27 cellular contexts compared by ENCODE assay signal in the genomic region with DNA sequence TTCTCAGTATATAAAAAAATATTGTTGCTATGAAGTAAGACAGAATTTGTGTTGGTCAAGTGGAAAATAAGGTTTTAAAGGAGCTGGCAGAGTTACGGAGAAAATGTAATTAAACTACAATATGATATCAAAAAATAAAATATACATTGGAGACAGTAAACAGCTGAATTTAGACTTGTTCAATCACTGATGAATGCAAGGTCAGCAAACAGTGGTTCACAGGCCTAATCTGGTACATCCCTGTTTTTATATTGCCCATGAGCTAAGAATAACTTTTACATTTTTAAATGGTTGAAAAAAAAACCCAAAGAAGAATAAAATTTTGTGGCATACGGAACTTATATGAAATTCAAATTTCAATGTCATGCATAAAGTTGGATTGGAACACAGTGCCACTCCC.
"Had no signal": no experiment of that assay in that cellular context is flagged by ENCODE, and none has a peak within 500 bp of the region (broad histone marks: within the 10 kb centered on the region; RNA-seq: fewer than 3 reads in every experiment).

No MANE protein-coding gene starts in this region.

- H3K9me3 ChIP-seq: colonic mucosa, esophagus muscularis mucosa, esophagus squamous epithelium, gastrocnemius medialis, gastroesophageal sphincter, heart left ventricle, heart right ventricle had no signal

- H3K4me3 ChIP-seq: colonic mucosa, coronary artery, dorsolateral prefrontal cortex, esophagus muscularis mucosa, esophagus squamous epithelium, gastrocnemius medialis, gastroesophageal sphincter, heart left ventricle, heart right ventricle had no signal

- DNase-seq: colonic mucosa; cortex of kidney; dermis blood vessel endothelial cell; dorsolateral prefrontal cortex; effector CD4-positive, alpha-beta T cell; effector CD8-positive, alpha-beta T cell; effector memory CD4-positive, alpha-beta T cell; effector memory CD8-positive, alpha-beta T cell; endodermal cell; erythroblast; esophagus squamous epithelium; foreskin fibroblast; foreskin keratinocyte; foreskin melanocyte; gastrocnemius medialis; glutamatergic neuron; head of caudate nucleus; heart left ventricle; heart right ventricle had no signal

- H3K27me3 ChIP-seq: colonic mucosa, dorsolateral prefrontal cortex, esophagus muscularis mucosa, esophagus squamous epithelium, foreskin keratinocyte, gastrocnemius medialis, gastroesophageal sphincter, heart left ventricle, heart right ventricle had no signal

- H3K36me3 ChIP-seq: colonic mucosa, esophagus muscularis mucosa, esophagus squamous epithelium, gastrocnemius medialis, gastroesophageal sphincter, heart left ventricle, heart right ventricle had no signal

- FAIRE-seq: endometrium, endothelial cell of umbilical vein, frontal cortex had no signal

- ATAC-seq: effector memory CD8-positive, alpha-beta T cell; esophagus mucosa; foreskin keratinocyte; gastrocnemius medialis; gastroesophageal sphincter; heart left ventricle; heart right ventricle had no signal

- H3K4me1 ChIP-seq: gastrocnemius medialis, gastroesophageal sphincter had no signal

- H3K27ac ChIP-seq: colonic mucosa, coronary artery, dorsolateral prefrontal cortex, epithelial cell of prostate, esophagus muscularis mucosa, esophagus squamous epithelium, foreskin keratinocyte, gastrocnemius medialis, gastroesophageal sphincter, heart left ventricle, heart right ventricle had no signal
